Comparison of ENCODE assay signal across 4 cellular contexts in the genomic region with DNA sequence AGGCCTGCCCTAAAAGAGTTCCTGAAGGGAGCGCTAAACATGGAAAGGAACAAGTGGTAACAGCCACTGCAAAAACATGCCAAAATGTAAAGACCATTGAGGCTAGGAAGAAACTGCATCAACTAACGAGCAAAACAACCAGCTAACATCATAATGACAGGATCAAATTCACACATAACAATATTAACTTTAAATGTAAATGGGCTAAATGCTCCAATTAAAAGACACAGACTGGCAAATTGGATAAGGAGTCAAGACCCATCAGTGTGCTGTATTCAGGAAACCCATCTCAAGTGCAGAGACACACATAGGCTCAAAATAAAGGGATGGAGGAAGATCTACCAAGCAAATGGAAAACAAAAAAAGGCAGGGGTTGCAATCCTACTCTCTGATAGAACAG. TPM values are rescaled to one million over a fixed set of nuclear protein-coding genes. Genes with fewer than 3 reads are reported as not detected.
"Had no signal": no experiment of that assay in that cellular context is flagged by ENCODE, and none has a peak within 500 bp of the region (broad histone marks: within the 10 kb centered on the region; RNA-seq: fewer than 3 reads in every experiment).

No MANE protein-coding gene starts in this region.

RNA-seq across cellular contexts. Expression of gene XKR3, which starts 57.3 kb away (rescaled TPM):
- total RNA-seq: HepG2, HT-29, IMR-90 had no signal
- polyA plus RNA-seq: HepG2, IgD-negative memory B cell, IMR-90 had no signal
